14 cellular contexts compared by ENCODE assay signal in genomic region chr14:94124582-94125377, GRCh38.
"Had no signal": no experiment of that assay in that cellular context is flagged by ENCODE, and none has a peak within 500 bp of the region (broad histone marks: within the 10 kb centered on the region; RNA-seq: fewer than 3 reads in every experiment).

No MANE protein-coding gene starts in this region.

- H3K27ac Mint-ChIP-seq: activated CD4-positive, alpha-beta T cell treated with anti-CD3 and anti-CD28 coated beads, Interleukin-2, amount 10 ng/mL, durations not matched to agents 24 days and 14 days; activated T-helper 17 cell treated with anti-CD3 and anti-CD28 coated beads, Interleukin-2, amount 50 U/mL, for 72 hours; dendritic cell treated with granulocyte-macrophage colony-stimulating factor and Interleukin-4, amounts not matched to agents 40 ng/mL and 50 ng/mL, for 4 days; naive B cell; progenitor cell of endocrine pancreas had no signal

- ATAC-seq: activated T-helper 17 cell treated with anti-CD3 and anti-CD28 coated beads, Interleukin-2, amount 50 U/mL, for 72 hours; lower lobe of right lung; Right ventricle myocardium inferior had no signal

- H3K4me3 Mint-ChIP-seq: activated CD4-positive, alpha-beta T cell treated with anti-CD3 and anti-CD28 coated beads, Interleukin-2, amount 10 ng/mL, durations not matched to agents 24 days and 14 days; activated naive CD4-positive, alpha-beta T cell treated with anti-CD3 and anti-CD28 coated beads, Interleukin-2, amount 50 U/mL, for 24 hours; activated T-helper 17 cell treated with anti-CD3 and anti-CD28 coated beads, Interleukin-2, amount 50 U/mL, for 72 hours; central memory CD8-positive, alpha-beta T cell; dendritic cell treated with granulocyte-macrophage colony-stimulating factor and Interleukin-4, amounts not matched to agents 40 ng/mL and 50 ng/mL, for 4 days had no signal

- DNase-seq: activated CD4-positive, alpha-beta T cell treated with anti-CD3 and anti-CD28 coated beads, Interleukin-2, amount 10 ng/mL, durations not matched to agents 24 days and 14 days; hippocampal formation; lower lobe of right lung; midbrain; naive B cell; SK-N-SH; stimulated activated CD4-positive, alpha-beta T cell treated with anti-CD3 and anti-CD28 coated beads, Interleukin-2, amount 100 ng/mL, for 48 hours; stimulated activated naive CD4-positive, alpha-beta T cell treated with Interleukin-2 at 50 U/mL for 16 hours had no signal
